ENCODE assay signal across 8 cellular contexts in genomic region chr11:36073411-36074203, GRCh38.
DNase-seq lines count a peak whose midpoint lies in the region; ATAC-seq and TF ChIP-seq lines count a peak whose summit lies in the region.

No MANE protein-coding gene starts in this region.

- H3K9me3 Mint-ChIP-seq in T-cell = no peaks in the 10 kb centered on the region

- peak overlapping the region; percentile 81; the same call in 1 of the 2 replicates for H2BK20ac ChIP-seq in IMR-90 (ENCODE audit: low read depth, low read length)

- H3K79me1 ChIP-seq in IMR-90 (ENCODE audit: low read depth in 1 of 2, low read length in 2 of 2) = peaks cover 7 to 13% of the 10 kb centered on the region in 2 experiments; a peak in 2 of 4 replicates

- H2AK5ac ChIP-seq in IMR-90 (ENCODE audit: low read depth, low read length) = peak overlapping the region; percentile 92

- CTCF ChIA-PET in IMR-90 (lab: Yijun Ruan, JAX) = interaction anchor here (1.0 to 1.7 kb wide), 4 partner anchors 15 to 458 kb away, joined by 3 to 7 read pairs (median 3); no protein-coding TSS in a partner anchor
- CTCF ChIA-PET in T-cell (lab: Charles Lee) = no interaction called here

- peak overlapping the region; percentile 84 for H3K14ac ChIP-seq in IMR-90 (replicated peaks; ENCODE audit: low read depth, low read length)

- H2AFZ ChIP-seq in ACC112 (ENCODE audit: low read length, unreplicated experiment) = no peak overlapping the region
- peak overlapping the region; percentile 75 for H2AFZ ChIP-seq in IMR-90 (replicated peaks; ENCODE audit: low read length, poor library complexity)

- no peak overlapping the region; the same call in 1 of the 2 replicates for H3K56ac ChIP-seq in IMR-90 (ENCODE audit: extremely low read depth, insufficient read depth, low read length)

- 0 out of 2 replicates have a peak, but pooled peaks have one; percentile 8 for TF ChIP-seq RAD21 in IMR-90 (IDR thresholded peaks at IDR 0.05; ENCODE audit: low read length)

- H3K4me3 Mint-ChIP-seq in T-cell = no peak overlapping the region

- H4K8ac ChIP-seq in IMR-90 (ENCODE audit: low read depth in 2 of 2, low read length in 2 of 2) = peak overlapping the region in 1 of 2 experiments; percentile 43; a peak in 1 of 4 replicates

- H3K9ac ChIP-seq in IMR-90 (ENCODE audit: low read depth, low read length) = no peak overlapping the region

- H2BK5ac ChIP-seq in IMR-90 (ENCODE audit: low read depth, low read length, poor library complexity, severe bottlenecking) = peak overlapping the region; percentile 25

- peak overlapping the region; percentile 52 for H3K4me2 ChIP-seq in IMR-90 (ENCODE audit: low read depth, low read length)

- ATAC-seq in IMR-90 (ENCODE audit: low read depth) = peak; percentile 92
- ATAC-seq in right lobe of liver = peak; percentile 61 to 74 (median 70)
- ATAC-seq in HG03442 (IDR thresholded peaks at IDR 0.05; ENCODE audit: unreplicated experiment) = no peak
- no peak for ATAC-seq in GM18520 (IDR thresholded peaks at IDR 0.05; ENCODE audit: unreplicated experiment)
- no peak for ATAC-seq in T-cell (replicated peaks in 1 of 4)

- intact Hi-C loops in IMR-90 (cut with micrococcal nuclease) (no loop called here), right lobe of liver (cut with DNase I) (no loop called here)

- peak overlapping the region; percentile 96; the same call in 2 of the 3 replicates for H2BK15ac ChIP-seq in IMR-90 (ENCODE audit: low read depth, low read length)

- peak overlapping the region; percentile 74 for H3K4ac ChIP-seq in IMR-90 (ENCODE audit: low read depth, low read length)

- H4K91ac ChIP-seq in IMR-90 (ENCODE audit: insufficient read depth, low read depth, low read length) = peak overlapping the region; percentile 50; the same call in 1 of the 2 replicates

- peak overlapping the region; percentile 22; the same call in 1 of the 2 replicates for H3K18ac ChIP-seq in IMR-90 (ENCODE audit: low read depth, low read length)

- in situ Hi-C loops in IMR-90 (cut with MboI; ENCODE audit: low sequenced_read_pairs) = no loop called here

- peaks cover 16 to 29% of the 10 kb centered on the region in 2 donors for H3K27me3 Mint-ChIP-seq in T-cell

- H3K79me2 ChIP-seq in ACC112 (ENCODE audit: control insufficient read depth, insufficient read depth, low read length, unreplicated experiment) = peaks cover 7% of the 10 kb centered on the region

- H3K27me3 ChIP-seq in ACC112 (ENCODE audit: insufficient read depth, low read length) = no peaks in the 10 kb centered on the region
- H3K27me3 ChIP-seq in IMR-90 (ENCODE audit: control insufficient read depth, insufficient read depth, low read length) = no peaks in the 10 kb centered on the region
- H3K27me3 ChIP-seq in right lobe of liver = no peaks in the 10 kb centered on the region

- peaks cover 32% of the 10 kb centered on the region for H3K4me1 ChIP-seq in ACC112 (ENCODE audit: control insufficient read depth, insufficient read depth, low read length, unreplicated experiment)
- H3K4me1 ChIP-seq in IMR-90 (ENCODE audit: control insufficient read depth, insufficient read depth, low read length) = peaks cover 21% of the 10 kb centered on the region
- no peaks in the 10 kb centered on the region for H3K4me1 ChIP-seq in right lobe of liver

- BruUV-seq in IMR-90 (replicated peaks; lab: Mats Ljungman, UMichigan) = no TSS peak

- TF ChIP-seq CTCF in IMR-90 (conservative IDR thresholded peaks at IDR 0.05; ENCODE audit: low read depth, low read length) (no peak), choroid plexus epithelial cell (conservative IDR thresholded peaks at IDR 0.05; ENCODE audit: low read depth, low read length) (no peak), right lobe of liver (IDR thresholded peaks at IDR 0.05) (no peak)

- H3K27ac ChIP-seq in ACC112 (ENCODE audit: low read depth, low read length) = peak overlapping the region; percentile 79
- peak overlapping the region; percentile 29 for H3K27ac ChIP-seq in IMR-90 (ENCODE audit: insufficient read depth, low read length)
- H3K27ac ChIP-seq in right lobe of liver = peak overlapping the region in 2 of 3 donors; percentile 24 to 83

- H3K23ac ChIP-seq in IMR-90 (ENCODE audit: low read depth, low read length) = peak overlapping the region; percentile 44; the same call in 1 of the 2 replicates

- 0% methylated on average over 1 of the region's 9 CpGs; no CpG with 5 or more reads in 1 of the 2 experiments for WGBS in IMR-90 (ENCODE audit: extremely low coverage in 2 of 2, insufficient read length in 1 of 2), 2 experiments
- 51% methylated on average over 8 of the region's 9 CpGs for WGBS in right lobe of liver (ENCODE audit: insufficient coverage, low coverage, low lambda C conversion rate, missing lambda C conversion rate)

- no peak overlapping the region for H3K4me3 ChIP-seq in ACC112 (ENCODE audit: low read depth, low read length)
- no peak overlapping the region for H3K4me3 ChIP-seq in IMR-90 (ENCODE audit: insufficient read depth, low read depth, low read length)
- no peak overlapping the region for H3K4me3 ChIP-seq in choroid plexus epithelial cell (ENCODE audit: low read depth, low read length)
- no peak overlapping the region for H3K4me3 ChIP-seq in right lobe of liver

- DNase-seq in IMR-90 = peak; percentile 92
- DNase-seq in choroid plexus epithelial cell (ENCODE audit: low read depth) = peak; percentile 88
- peak in 1 of 3 donors; percentile 40 for DNase-seq in right lobe of liver
- no peak for DNase-seq in NK-92 (lab: John Stamatoyannopoulos, UW; ENCODE audit: unreplicated experiment)
- no peak for DNase-seq in T-cell

- no peaks in the 10 kb centered on the region for H3K36me3 Mint-ChIP-seq in T-cell

- TF ChIP-seq POLR2A in IMR-90 (IDR thresholded peaks at IDR 0.05; ENCODE audit: low read depth, low read length) (no peak), right lobe of liver (IDR thresholded peaks at IDR 0.05) (no peak)

- H4K5ac ChIP-seq in IMR-90 (ENCODE audit: low read depth, low read length) = no peak overlapping the region

- peak overlapping the region; percentile 60 for H2BK120ac ChIP-seq in IMR-90 (ENCODE audit: low read depth, low read length)

- POLR2A ChIA-PET in IMR-90 (lab: Charles Lee; ENCODE audit: unreplicated experiment) = no interaction called here
- POLR2A ChIA-PET in T-cell (lab: Charles Lee) = no interaction called here

- H3K9me3 ChIP-seq in IMR-90 (ENCODE audit: control insufficient read depth, insufficient read depth, low read length) (no peaks in the 10 kb centered on the region), right lobe of liver (no peaks in the 10 kb centered on the region)

- no peaks in the 10 kb centered on the region for H4K20me1 ChIP-seq in IMR-90 (ENCODE audit: insufficient read depth, low read length)

- dilution Hi-C loops in IMR-90 (cut with HindIII; ENCODE audit: low sequenced_read_pairs, unreplicated experiment) = no loop called here

- H3K36me3 ChIP-seq in ACC112 (ENCODE audit: insufficient read depth, low read length) (peaks cover 10% of the 10 kb centered on the region; the same call in 1 of the 2 replicates), IMR-90 (ENCODE audit: control insufficient read depth, insufficient read depth, low read length) (no peaks in the 10 kb centered on the region), right lobe of liver (no peaks in the 10 kb centered on the region)

- no peak overlapping the region for H3K27ac Mint-ChIP-seq in T-cell

- peaks cover 12% of the 10 kb centered on the region for H3K9me1 ChIP-seq in IMR-90 (ENCODE audit: insufficient read depth, low read length)

- no peaks in the 10 kb centered on the region for H3K4me1 Mint-ChIP-seq in T-cell

- H2AK9ac ChIP-seq in IMR-90 (replicated peaks; ENCODE audit: low read depth, low read length, poor library complexity) = peak overlapping the region; percentile 46

TF ChIP-seq in IMR-90, 13 proteins besides CTCF, POLR2A, EP300 and RAD21:
- peak; percentile 50; the same call in 1 of the 2 replicates for TF ChIP-seq USF2 (IDR thresholded peaks at IDR 0.05; ENCODE audit: low read depth, low read length)
- TF ChIP-seq CEBPB (IDR thresholded peaks at IDR 0.05; ENCODE audit: low read depth, low read length) = peak; percentile 89
- TF ChIP-seq RCOR1 (IDR thresholded peaks at IDR 0.05; ENCODE audit: insufficient replicate concordance, low read length) = no peak
- TF ChIP-seq FOS (IDR thresholded peaks at IDR 0.05; ENCODE audit: low read depth, low read length) = peak; percentile 39; the same call in 1 of the 2 replicates
- peak; percentile 12; the same call in 1 of the 2 replicates for TF ChIP-seq NFE2L2 (IDR thresholded peaks at IDR 0.05; ENCODE audit: low read depth, low read length)
- TF ChIP-seq BHLHE40 (IDR thresholded peaks at IDR 0.05; ENCODE audit: low read depth, low read length) = peak; percentile 82
- no peak for TF ChIP-seq RFX5 (IDR thresholded peaks at IDR 0.05; ENCODE audit: low read depth, low read length)
- 0 out of 2 replicates have a peak, but pooled peaks have one; percentile 51 for TF ChIP-seq MXI1 (IDR thresholded peaks at IDR 0.05; ENCODE audit: borderline replicate concordance, low read depth, low read length)
- TF ChIP-seq MAFK (IDR thresholded peaks at IDR 0.05; ENCODE audit: low read depth, low read length) = peak; percentile 85
- TF ChIP-seq CHD1 (IDR thresholded peaks at IDR 0.05; ENCODE audit: low read depth, low read length) = no peak
- peak; percentile 30; the same call in 1 of the 2 replicates for TF ChIP-seq MAZ (IDR thresholded peaks at IDR 0.05; ENCODE audit: borderline replicate concordance, low read depth, low read length)
- TF ChIP-seq SMC3 (IDR thresholded peaks at IDR 0.05; ENCODE audit: low read depth, low read length) = no peak

Comparison
In these comparisons a context has a peak if more than half of its experiments do, and no peak if none do; other contexts are left out.
1. H3K27ac ChIP-seq: peak in every context shown above with its lines; median percentile 79 in ACC112; 54 in right lobe of liver; 29 in IMR-90.
2. ATAC-seq: peak in IMR-90 (single experiment) and right lobe of liver (4 of 4); none in HG03442 (single experiment), GM18520 (single experiment) and T-cell (0 of 4).
3. DNase-seq: peak in IMR-90 (single experiment) and choroid plexus epithelial cell (single experiment); none in NK-92 (single experiment) and T-cell (0 of 34).